In the genomic region with DNA sequence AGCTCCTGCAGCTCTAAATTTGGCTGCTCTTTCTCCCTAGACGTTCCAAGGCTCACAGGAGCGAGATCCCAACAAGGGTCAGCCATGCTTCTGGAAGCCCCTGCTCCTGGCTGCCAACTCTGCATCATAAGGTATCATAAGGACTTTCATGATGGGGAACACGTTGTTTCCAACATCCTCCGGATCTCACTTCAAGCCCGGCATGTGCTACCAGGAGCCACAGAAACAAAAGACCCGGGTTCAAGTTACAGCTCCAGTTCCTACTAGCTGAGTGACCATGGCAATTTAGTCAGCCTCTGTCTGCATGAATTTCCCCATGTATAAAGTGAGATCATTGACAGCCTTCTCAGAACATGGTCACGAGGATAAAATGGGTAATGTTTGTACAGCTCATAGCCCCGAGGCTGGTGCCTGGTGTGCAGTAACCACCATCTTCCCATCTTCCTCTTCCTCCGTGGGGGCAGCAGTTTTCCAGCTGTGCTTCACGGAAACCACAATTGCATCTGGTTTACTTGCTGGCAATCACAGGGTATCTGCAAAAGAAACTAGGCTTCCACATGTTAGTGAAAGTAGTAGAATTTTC, we compare ENCODE assay signal across 14 cellular contexts.
DNase-seq lines count a peak whose midpoint lies in the region; ATAC-seq and TF ChIP-seq lines count a peak whose summit lies in the region.
"Had no signal": no experiment of that assay in that cellular context is flagged by ENCODE, and none has a peak within 500 bp of the region (broad histone marks: within the 10 kb centered on the region; RNA-seq: fewer than 3 reads in every experiment).

No MANE protein-coding gene starts in this region.

- DNase-seq in DND-41, result peak; percentile 9
- peak; percentile 36 for DNase-seq in Jurkat, Clone E6-1 (ENCODE audit: low read depth, low spot score)
- DNase-seq in RPMI7951 (ENCODE audit: low read depth), result peak; percentile 93
- DNase-seq in lung (ENCODE audit: low spot score), result no peak
- DNase-seq in NCI-H1048 (lab: John Stamatoyannopoulos, UW), result no peak
- no peak for DNase-seq in BE2C
- no peak for DNase-seq in NCI-H187 treated with DMSO at 0.1 percent for 48 hours (lab: John Stamatoyannopoulos, UW)
- DNase-seq: activated CD8-positive, alpha-beta memory T cell treated with anti-CD3 and anti-CD28 coated beads for 24 hours; activated naive CD4-positive, alpha-beta T cell; mucosa of descending colon; NCI-H1436 treated with DMSO at 0.1 percent for 48 hours; stomach; T-helper 9 cell had no signal

- H3K36me3 ChIP-seq in DND-41 (ENCODE audit: insufficient read depth, low read length) (no peaks in the 10 kb centered on the region), lung (ENCODE audit: control insufficient read depth in 2 of 2, insufficient read depth in 2 of 2, low read length in 2 of 2) (no peaks in the 10 kb centered on the region), BE2C (no peaks in the 10 kb centered on the region)
- H3K36me3 ChIP-seq: stomach had no signal

- H3K27me3 ChIP-seq in DND-41 (ENCODE audit: insufficient read depth, low read length, poor library complexity), result no peaks in the 10 kb centered on the region
- no peaks in the 10 kb centered on the region for H3K27me3 ChIP-seq in lung (ENCODE audit: control insufficient read depth, insufficient read depth)
- peaks cover 3% of the 10 kb centered on the region; the same call in 1 of the 2 replicates for H3K27me3 ChIP-seq in BE2C

- no peak overlapping the region for H3K4me2 ChIP-seq in DND-41 (ENCODE audit: insufficient read depth, low read length)

- H3K4me1 ChIP-seq in DND-41 (ENCODE audit: insufficient read depth, low read length) (no peaks in the 10 kb centered on the region), lung (ENCODE audit: control insufficient read depth in 2 of 2, insufficient read depth in 2 of 2, low read length in 2 of 2) (peaks cover 2 to 3% of the 10 kb centered on the region in 2 donors), BE2C (no peaks in the 10 kb centered on the region)

- H3K9me3 ChIP-seq in DND-41 (ENCODE audit: insufficient read depth, low read length, severe bottlenecking) (no peaks in the 10 kb centered on the region), lung (ENCODE audit: control insufficient read depth in 2 of 2, insufficient read depth in 1 of 2, low read length in 1 of 2) (no peaks in the 10 kb centered on the region), BE2C (no peaks in the 10 kb centered on the region)
- H3K9me3 ChIP-seq: mucosa of descending colon, stomach had no signal

- no peak for TF ChIP-seq CTCF in DND-41 (IDR thresholded peaks at IDR 0.05; ENCODE audit: borderline replicate concordance, extremely low read depth, low read length, poor library complexity, severe bottlenecking)
- TF ChIP-seq CTCF in lung (IDR thresholded peaks at IDR 0.05; ENCODE audit: control extremely low read depth, extremely low read depth), result no peak
- no peak for TF ChIP-seq CTCF in BE2C (IDR thresholded peaks at IDR 0.05; ENCODE audit: low read depth, low read length)

- 58 to 73% methylated on average over 10 of the region's 10 CpGs for WGBS in lung, 2 donors

- no peak overlapping the region for H3K9ac ChIP-seq in DND-41 (ENCODE audit: low read depth, low read length)

- H3K27ac ChIP-seq in DND-41 (ENCODE audit: low read length) (no peak overlapping the region), lung (ENCODE audit: low read depth in 1 of 2, low read length in 1 of 2) (no peak overlapping the region)
- H3K27ac ChIP-seq: stomach had no signal

- no peak overlapping the region for H2AFZ ChIP-seq in DND-41 (ENCODE audit: low read depth, low read length)

- H3K4me3 ChIP-seq in DND-41 (ENCODE audit: low read depth in 1 of 2, low read length in 2 of 2), result no peak overlapping the region
- no peak overlapping the region for H3K4me3 ChIP-seq in Jurkat, Clone E6-1 (ENCODE audit: low read length)
- H3K4me3 ChIP-seq in lung, result no peak overlapping the region
- H3K4me3 ChIP-seq in BE2C (ENCODE audit: low read depth, low read length), result no peak overlapping the region
- H3K4me3 ChIP-seq: mucosa of descending colon, stomach had no signal

- H4K20me1 ChIP-seq in DND-41 (ENCODE audit: insufficient read depth, low read length), result no peaks in the 10 kb centered on the region

- H3K79me2 ChIP-seq in DND-41 (ENCODE audit: insufficient read depth, low read length), result no peaks in the 10 kb centered on the region

- ATAC-seq in DND-41 (ENCODE audit: insufficient read depth, low read depth), result peak; percentile 19; the same call in 1 of the 3 replicates
- ATAC-seq in lung (ENCODE audit: insufficient read depth, low FRiP score), result peak; percentile 45
- no peak for ATAC-seq in HG03442 (IDR thresholded peaks at IDR 0.05; ENCODE audit: unreplicated experiment)

Comparison
In these comparisons a context has a peak if more than half of its experiments do, and no peak if none do; other contexts are left out.
1. DNase-seq: peak in DND-41 (single experiment), Jurkat, Clone E6-1 (single experiment) and RPMI7951 (single experiment); none in lung (single experiment), NCI-H1048 (single experiment), BE2C (single experiment) and NCI-H187 treated with DMSO at 0.1 percent for 48 hours (single experiment).